In the genomic region with DNA sequence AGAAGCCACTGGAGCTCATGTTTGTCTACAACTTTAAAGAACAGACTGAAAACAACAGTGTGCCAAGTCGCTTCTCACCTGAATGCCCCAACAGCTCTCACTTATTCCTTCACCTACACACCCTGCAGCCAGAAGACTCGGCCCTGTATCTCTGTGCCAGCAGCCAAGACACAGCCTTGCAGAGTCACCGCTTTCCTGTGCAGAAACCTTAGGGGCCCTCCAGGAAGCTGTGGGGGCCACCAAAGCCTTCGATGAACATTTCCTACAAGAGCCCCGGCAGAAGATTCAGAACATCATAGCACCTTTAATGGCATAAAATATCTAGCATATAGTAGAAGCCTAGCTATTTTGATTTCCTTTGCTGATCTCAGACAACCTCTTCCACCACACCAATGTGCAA, we compare ENCODE assay signal across 1 cellular context.
TF ChIP-seq lines count a peak whose summit lies in the region.

No MANE protein-coding gene starts in this region.

TF ChIP-seq in H1, 55 proteins besides CTCF, POLR2A, EP300 and RAD21 (continued from another document):
- TF ChIP-seq NANOG (IDR thresholded peaks at IDR 0.05; ENCODE audit: insufficient read depth, low read depth, low read length, poor library complexity, severe bottlenecking) = no peak
- TF ChIP-seq CTBP2 (IDR thresholded peaks at IDR 0.05; ENCODE audit: borderline replicate concordance, insufficient read depth, insufficient read length, low read length) = no peak
- no peak for TF ChIP-seq CBX8 (IDR thresholded peaks at IDR 0.05; ENCODE audit: borderline replicate concordance, low read depth, low read length)
- no peak for TF ChIP-seq KDM5A (IDR thresholded peaks at IDR 0.05; ENCODE audit: low read length)
- no peak for TF ChIP-seq EZH2 (IDR thresholded peaks at IDR 0.05; ENCODE audit: low read depth, low read length, severe bottlenecking)
- TF ChIP-seq, protein P1, sequence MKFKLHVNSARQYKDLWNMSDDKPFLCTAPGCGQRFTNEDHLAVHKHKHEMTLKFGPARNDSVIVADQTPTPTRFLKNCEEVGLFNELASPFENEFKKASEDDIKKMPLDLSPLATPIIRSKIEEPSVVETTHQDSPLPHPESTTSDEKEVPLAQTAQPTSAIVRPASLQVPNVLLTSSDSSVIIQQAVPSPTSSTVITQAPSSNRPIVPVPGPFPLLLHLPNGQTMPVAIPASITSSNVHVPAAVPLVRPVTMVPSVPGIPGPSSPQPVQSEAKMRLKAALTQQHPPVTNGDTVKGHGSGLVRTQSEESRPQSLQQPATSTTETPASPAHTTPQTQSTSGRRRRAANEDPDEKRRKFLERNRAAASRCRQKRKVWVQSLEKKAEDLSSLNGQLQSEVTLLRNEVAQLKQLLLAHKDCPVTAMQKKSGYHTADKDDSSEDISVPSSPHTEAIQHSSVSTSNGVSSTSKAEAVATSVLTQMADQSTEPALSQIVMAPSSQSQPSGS (IDR thresholded peaks at IDR 0.05; ENCODE audit: low read length) = no peak
- no peak for TF ChIP-seq RFX5 (IDR thresholded peaks at IDR 0.05; ENCODE audit: borderline replicate concordance, low read depth, low read length)
- TF ChIP-seq ASH2L (IDR thresholded peaks at IDR 0.05; ENCODE audit: low read length) = no peak
